Comparison of ENCODE assay signal across 1 cellular context in genomic region chr17:45894022-45894784, GRCh38.
TF ChIP-seq lines count a peak whose summit lies in the region.

Gene MAPT (plus strand): TSS chr17:45894554. CDS start chr17:45962338, 67,784 bp downstream.

TF ChIP-seq in K562, 482 proteins besides CTCF, POLR2A, EP300 and RAD21 (continued from another document and continues in another):
- no peak for TF ChIP-seq PRDM10 (IDR thresholded peaks at IDR 0.05; ENCODE audit: partially characterized antibody)
- TF ChIP-seq, protein P1, sequence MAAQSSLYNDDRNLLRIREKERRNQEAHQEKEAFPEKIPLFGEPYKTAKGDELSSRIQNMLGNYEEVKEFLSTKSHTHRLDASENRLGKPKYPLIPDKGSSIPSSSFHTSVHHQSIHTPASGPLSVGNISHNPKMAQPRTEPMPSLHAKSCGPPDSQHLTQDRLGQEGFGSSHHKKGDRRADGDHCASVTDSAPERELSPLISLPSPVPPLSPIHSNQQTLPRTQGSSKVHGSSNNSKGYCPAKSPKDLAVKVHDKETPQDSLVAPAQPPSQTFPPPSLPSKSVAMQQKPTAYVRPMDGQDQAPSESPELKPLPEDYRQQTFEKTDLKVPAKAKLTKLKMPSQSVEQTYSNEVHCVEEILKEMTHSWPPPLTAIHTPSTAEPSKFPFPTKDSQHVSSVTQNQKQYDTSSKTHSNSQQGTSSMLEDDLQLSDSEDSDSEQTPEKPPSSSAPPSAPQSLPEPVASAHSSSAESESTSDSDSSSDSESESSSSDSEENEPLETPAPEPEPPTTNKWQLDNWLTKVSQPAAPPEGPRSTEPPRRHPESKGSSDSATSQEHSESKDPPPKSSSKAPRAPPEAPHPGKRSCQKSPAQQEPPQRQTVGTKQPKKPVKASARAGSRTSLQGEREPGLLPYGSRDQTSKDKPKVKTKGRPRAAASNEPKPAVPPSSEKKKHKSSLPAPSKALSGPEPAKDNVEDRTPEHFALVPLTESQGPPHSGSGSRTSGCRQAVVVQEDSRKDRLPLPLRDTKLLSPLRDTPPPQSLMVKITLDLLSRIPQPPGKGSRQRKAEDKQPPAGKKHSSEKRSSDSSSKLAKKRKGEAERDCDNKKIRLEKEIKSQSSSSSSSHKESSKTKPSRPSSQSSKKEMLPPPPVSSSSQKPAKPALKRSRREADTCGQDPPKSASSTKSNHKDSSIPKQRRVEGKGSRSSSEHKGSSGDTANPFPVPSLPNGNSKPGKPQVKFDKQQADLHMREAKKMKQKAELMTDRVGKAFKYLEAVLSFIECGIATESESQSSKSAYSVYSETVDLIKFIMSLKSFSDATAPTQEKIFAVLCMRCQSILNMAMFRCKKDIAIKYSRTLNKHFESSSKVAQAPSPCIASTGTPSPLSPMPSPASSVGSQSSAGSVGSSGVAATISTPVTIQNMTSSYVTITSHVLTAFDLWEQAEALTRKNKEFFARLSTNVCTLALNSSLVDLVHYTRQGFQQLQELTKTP (IDR thresholded peaks at IDR 0.05; ENCODE audit: low read depth in 1 of 2, partially characterized antibody in 2 of 2): no peak
- TF ChIP-seq, protein P2, sequence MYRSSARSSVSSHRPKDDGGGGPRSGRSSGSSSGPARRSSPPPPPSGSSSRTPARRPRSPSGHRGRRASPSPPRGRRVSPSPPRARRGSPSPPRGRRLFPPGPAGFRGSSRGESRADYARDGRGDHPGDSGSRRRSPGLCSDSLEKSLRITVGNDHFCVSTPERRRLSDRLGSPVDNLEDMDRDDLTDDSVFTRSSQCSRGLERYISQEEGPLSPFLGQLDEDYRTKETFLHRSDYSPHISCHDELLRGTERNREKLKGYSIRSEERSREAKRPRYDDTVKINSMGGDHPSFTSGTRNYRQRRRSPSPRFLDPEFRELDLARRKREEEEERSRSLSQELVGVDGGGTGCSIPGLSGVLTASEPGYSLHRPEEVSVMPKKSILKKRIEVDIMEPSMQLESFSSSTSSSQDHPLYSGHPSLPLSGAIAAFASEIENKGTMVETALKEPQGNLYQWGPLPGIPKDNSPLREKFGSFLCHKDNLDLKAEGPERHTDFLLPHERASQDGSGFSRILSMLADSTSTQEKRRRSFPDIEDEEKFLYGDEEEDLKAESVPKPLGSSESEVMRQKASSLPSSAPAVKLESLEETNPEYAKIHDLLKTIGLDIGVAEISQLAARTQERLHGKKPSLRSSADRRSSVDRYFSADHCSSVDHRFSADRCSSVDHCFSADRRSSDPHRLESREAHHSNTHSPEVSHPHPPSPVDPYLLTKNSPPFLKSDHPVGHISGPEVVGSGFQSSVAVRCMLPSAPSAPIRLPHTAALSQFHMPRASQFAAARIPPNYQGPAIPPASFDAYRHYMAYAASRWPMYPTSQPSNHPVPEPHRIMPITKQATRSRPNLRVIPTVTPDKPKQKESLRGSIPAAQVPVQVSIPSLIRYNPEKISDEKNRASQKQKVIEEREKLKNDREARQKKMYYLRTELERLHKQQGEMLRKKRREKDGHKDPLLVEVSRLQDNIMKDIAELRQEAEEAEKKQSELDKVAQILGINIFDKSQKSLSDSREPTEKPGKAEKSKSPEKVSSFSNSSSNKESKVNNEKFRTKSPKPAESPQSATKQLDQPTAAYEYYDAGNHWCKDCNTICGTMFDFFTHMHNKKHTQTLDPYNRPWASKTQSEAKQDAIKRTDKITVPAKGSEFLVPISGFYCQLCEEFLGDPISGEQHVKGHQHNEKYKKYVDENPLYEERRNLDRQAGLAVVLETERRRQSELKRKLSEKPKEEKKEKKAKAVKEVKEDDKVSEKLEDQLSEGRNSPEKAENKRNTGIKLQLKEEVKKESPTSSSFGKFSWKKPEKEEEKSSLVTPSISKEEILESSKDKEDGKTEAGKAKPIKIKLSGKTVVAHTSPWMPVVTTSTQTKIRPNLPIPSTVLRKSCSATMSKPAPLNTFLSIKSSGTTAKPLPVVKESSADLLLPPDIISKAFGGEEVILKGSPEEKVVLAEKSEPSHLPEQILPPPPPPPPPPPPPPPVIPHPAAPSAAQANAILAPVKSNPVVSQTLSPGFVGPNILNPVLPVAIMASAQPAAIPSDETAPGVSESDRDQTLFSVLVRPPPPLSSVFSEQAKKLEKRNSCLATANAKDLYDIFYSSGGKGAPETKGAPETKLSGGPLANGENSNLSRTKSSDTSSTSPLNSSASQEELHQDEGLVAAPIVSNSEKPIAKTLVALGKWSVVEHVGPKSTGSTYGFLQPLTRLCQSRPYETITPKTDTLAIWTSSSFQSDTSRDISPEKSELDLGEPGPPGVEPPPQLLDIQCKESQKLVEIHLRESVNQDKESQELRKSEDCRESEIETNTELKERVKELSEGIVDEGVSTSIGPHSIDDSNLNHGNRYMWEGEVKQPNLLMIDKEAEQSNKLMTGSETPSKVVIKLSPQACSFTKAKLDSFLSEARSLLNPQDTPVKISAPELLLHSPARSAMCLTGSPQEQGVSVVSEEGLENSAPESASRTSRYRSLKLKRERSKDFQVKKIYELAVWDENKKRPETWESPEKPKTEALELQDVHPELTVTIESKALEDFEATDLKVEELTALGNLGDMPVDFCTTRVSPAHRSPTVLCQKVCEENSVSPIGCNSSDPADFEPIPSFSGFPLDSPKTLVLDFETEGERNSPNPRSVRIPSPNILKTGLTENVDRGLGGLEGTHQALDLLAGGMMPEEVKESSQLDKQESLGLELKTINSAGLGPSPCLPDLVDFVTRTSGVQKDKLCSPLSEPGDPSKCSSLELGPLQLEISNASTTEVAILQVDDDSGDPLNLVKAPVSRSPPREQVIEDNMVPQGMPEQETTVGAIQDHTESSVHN (IDR thresholded peaks at IDR 0.05; ENCODE audit: borderline replicate concordance in 1 of 2, low read depth in 1 of 2): no peak
- no peak for TF ChIP-seq TAF15 (IDR thresholded peaks at IDR 0.05; ENCODE audit: low read depth, low read length)
- TF ChIP-seq ZNF507 (tag; conservative IDR thresholded peaks at IDR 0.05): no peak
- no peak for TF ChIP-seq ZNF143 (CRISPR knock-in tag; IDR thresholded peaks at IDR 0.05)
- TF ChIP-seq, protein P3, sequence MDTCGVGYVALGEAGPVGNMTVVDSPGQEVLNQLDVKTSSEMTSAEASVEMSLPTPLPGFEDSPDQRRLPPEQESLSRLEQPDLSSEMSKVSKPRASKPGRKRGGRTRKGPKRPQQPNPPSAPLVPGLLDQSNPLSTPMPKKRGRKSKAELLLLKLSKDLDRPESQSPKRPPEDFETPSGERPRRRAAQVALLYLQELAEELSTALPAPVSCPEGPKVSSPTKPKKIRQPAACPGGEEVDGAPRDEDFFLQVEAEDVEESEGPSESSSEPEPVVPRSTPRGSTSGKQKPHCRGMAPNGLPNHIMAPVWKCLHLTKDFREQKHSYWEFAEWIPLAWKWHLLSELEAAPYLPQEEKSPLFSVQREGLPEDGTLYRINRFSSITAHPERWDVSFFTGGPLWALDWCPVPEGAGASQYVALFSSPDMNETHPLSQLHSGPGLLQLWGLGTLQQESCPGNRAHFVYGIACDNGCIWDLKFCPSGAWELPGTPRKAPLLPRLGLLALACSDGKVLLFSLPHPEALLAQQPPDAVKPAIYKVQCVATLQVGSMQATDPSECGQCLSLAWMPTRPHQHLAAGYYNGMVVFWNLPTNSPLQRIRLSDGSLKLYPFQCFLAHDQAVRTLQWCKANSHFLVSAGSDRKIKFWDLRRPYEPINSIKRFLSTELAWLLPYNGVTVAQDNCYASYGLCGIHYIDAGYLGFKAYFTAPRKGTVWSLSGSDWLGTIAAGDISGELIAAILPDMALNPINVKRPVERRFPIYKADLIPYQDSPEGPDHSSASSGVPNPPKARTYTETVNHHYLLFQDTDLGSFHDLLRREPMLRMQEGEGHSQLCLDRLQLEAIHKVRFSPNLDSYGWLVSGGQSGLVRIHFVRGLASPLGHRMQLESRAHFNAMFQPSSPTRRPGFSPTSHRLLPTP (IDR thresholded peaks at IDR 0.05; ENCODE audit: borderline replicate concordance, extremely low read depth, insufficient read length): no peak
- peak; percentile 32 for TF ChIP-seq FUS (optimal IDR thresholded peaks at IDR 0.05; ENCODE audit: low read depth, low read length)
- no peak for TF ChIP-seq HDAC6 (IDR thresholded peaks at IDR 0.05; ENCODE audit: low read depth, low read length)
- TF ChIP-seq, protein P4, sequence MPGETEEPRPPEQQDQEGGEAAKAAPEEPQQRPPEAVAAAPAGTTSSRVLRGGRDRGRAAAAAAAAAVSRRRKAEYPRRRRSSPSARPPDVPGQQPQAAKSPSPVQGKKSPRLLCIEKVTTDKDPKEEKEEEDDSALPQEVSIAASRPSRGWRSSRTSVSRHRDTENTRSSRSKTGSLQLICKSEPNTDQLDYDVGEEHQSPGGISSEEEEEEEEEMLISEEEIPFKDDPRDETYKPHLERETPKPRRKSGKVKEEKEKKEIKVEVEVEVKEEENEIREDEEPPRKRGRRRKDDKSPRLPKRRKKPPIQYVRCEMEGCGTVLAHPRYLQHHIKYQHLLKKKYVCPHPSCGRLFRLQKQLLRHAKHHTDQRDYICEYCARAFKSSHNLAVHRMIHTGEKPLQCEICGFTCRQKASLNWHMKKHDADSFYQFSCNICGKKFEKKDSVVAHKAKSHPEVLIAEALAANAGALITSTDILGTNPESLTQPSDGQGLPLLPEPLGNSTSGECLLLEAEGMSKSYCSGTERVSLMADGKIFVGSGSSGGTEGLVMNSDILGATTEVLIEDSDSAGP (CRISPR knock-in tag; IDR thresholded peaks at IDR 0.05): no peak
- TF ChIP-seq ZNF23 (CRISPR knock-in tag; IDR thresholded peaks at IDR 0.05): no peak
- TF ChIP-seq BCL6 (CRISPR knock-in tag; IDR thresholded peaks at IDR 0.05): no peak
- no peak for TF ChIP-seq ZNF146 (CRISPR knock-in tag; IDR thresholded peaks at IDR 0.05; ENCODE audit: unreplicated experiment)
- TF ChIP-seq ZBTB17 (CRISPR knock-in tag; IDR thresholded peaks at IDR 0.05): no peak
- TF ChIP-seq MLLT1 (IDR thresholded peaks at IDR 0.05): peak in 1 of 2 experiments; percentile 92; a peak in 2 of 4 replicates
- no peak for TF ChIP-seq GTF2F1 (IDR thresholded peaks at IDR 0.05; ENCODE audit: low read depth, low read length)
- no peak for TF ChIP-seq ZNF124 (CRISPR knock-in tag; IDR thresholded peaks at IDR 0.05)
- no peak for TF ChIP-seq NCOA4 (IDR thresholded peaks at IDR 0.05; ENCODE audit: partially characterized antibody)
- TF ChIP-seq SNIP1 (IDR thresholded peaks at IDR 0.05; ENCODE audit: low read depth): no peak
- TF ChIP-seq SUPT5H (IDR thresholded peaks at IDR 0.05): no peak
- TF ChIP-seq ZNF217 (CRISPR knock-in tag; IDR thresholded peaks at IDR 0.05): no peak
- no peak for TF ChIP-seq CC2D1A (IDR thresholded peaks at IDR 0.05)
- TF ChIP-seq RB1 (IDR thresholded peaks at IDR 0.05; ENCODE audit: low read depth): peak; percentile 98
- peak; percentile 2; the same call in 1 of the 2 replicates for TF ChIP-seq TEAD4 (IDR thresholded peaks at IDR 0.05; ENCODE audit: low read length)
- no peak; the same call in 1 of the 2 replicates for TF ChIP-seq TEAD4 (CRISPR knock-in tag; IDR thresholded peaks at IDR 0.05; ENCODE audit: borderline replicate concordance)
- no peak for TF ChIP-seq ZNF586 (CRISPR knock-in tag; conservative IDR thresholded peaks at IDR 0.05)
- TF ChIP-seq ZNF830 (CRISPR knock-in tag; IDR thresholded peaks at IDR 0.05): no peak
- TF ChIP-seq ZSCAN29 (IDR thresholded peaks at IDR 0.05): no peak
- no peak for TF ChIP-seq ASH1L (IDR thresholded peaks at IDR 0.05; ENCODE audit: borderline replicate concordance, low read depth, partially characterized antibody)
- TF ChIP-seq, protein P5, sequence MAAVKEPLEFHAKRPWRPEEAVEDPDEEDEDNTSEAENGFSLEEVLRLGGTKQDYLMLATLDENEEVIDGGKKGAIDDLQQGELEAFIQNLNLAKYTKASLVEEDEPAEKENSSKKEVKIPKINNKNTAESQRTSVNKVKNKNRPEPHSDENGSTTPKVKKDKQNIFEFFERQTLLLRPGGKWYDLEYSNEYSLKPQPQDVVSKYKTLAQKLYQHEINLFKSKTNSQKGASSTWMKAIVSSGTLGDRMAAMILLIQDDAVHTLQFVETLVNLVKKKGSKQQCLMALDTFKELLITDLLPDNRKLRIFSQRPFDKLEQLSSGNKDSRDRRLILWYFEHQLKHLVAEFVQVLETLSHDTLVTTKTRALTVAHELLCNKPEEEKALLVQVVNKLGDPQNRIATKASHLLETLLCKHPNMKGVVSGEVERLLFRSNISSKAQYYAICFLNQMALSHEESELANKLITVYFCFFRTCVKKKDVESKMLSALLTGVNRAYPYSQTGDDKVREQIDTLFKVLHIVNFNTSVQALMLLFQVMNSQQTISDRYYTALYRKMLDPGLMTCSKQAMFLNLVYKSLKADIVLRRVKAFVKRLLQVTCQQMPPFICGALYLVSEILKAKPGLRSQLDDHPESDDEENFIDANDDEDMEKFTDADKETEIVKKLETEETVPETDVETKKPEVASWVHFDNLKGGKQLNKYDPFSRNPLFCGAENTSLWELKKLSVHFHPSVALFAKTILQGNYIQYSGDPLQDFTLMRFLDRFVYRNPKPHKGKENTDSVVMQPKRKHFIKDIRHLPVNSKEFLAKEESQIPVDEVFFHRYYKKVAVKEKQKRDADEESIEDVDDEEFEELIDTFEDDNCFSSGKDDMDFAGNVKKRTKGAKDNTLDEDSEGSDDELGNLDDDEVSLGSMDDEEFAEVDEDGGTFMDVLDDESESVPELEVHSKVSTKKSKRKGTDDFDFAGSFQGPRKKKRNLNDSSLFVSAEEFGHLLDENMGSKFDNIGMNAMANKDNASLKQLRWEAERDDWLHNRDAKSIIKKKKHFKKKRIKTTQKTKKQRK (IDR thresholded peaks at IDR 0.05; ENCODE audit: borderline replicate concordance, low read depth, low read length): no peak
